9 cellular contexts compared by ENCODE assay signal in the genomic region with DNA sequence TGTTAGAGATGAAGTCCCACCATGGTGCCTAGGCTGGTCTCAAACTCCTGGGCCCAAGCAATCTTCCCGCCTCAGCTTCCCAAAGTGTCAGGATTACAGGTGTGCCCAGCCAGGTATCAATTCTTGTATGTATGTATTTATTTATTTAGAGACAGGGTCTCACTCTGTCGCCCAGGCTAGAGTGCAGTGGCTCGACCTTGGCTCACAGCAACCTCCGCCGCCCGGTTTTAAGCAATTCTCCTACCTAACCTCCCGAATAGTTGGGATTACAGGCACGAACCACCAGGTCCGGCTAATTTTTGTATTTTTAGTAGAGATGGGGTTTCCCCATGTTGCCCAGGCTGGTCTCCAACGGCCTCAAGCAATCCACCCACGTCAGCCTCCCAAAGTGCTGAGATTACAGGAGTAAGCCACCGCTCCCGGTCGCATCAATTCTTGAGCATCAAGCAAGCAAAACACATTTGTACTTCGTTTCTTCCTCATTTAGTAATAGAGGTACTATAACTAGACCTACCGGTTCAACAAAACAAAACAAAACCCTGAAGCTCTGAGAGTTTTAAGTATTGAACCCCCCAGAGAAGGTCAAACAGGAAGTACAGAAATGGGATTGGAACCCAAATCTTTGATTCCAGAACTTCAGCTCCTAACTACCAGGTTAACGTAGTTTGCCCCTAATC. TPM values are rescaled to one million over a fixed set of nuclear protein-coding genes. Genes with fewer than 3 reads are reported as not detected.
DNase-seq lines count a peak whose midpoint lies in the region; ATAC-seq and TF ChIP-seq lines count a peak whose summit lies in the region.
"Had no signal": no experiment of that assay in that cellular context is flagged by ENCODE, and none has a peak within 500 bp of the region (broad histone marks: within the 10 kb centered on the region; RNA-seq: fewer than 3 reads in every experiment).

No MANE protein-coding gene starts in this region.

- DNase-seq in EL: peak; percentile 41
- DNase-seq in foreskin keratinocyte: no peak
- no peak for DNase-seq in sciatic nerve (ENCODE audit: low spot score)
- DNase-seq in midbrain (lab: John Stamatoyannopoulos, UW): no peak
- no peak for DNase-seq in mucosa of gallbladder (ENCODE audit: low spot score)

- H3K4me3 ChIP-seq in WI38 (ENCODE audit: low read depth, low read length): peak overlapping the region; percentile 54

- H3K27ac ChIP-seq in foreskin keratinocyte: peak overlapping the region; percentile 10

- TF ChIP-seq CTCF in WI38 (IDR thresholded peaks at IDR 0.05; ENCODE audit: low read depth, low read length): no peak
- TF ChIP-seq CTCF in foreskin keratinocyte (conservative IDR thresholded peaks at IDR 0.05): no peak

- ATAC-seq in HG02885 (IDR thresholded peaks at IDR 0.05; ENCODE audit: poor library complexity, unreplicated experiment) (peak; percentile 3), foreskin keratinocyte (peak; percentile 41), sciatic nerve (peak; percentile 9), GM21825 (IDR thresholded peaks at IDR 0.05; ENCODE audit: unreplicated experiment) (no peak)

- no peaks in the 10 kb centered on the region for H3K4me1 ChIP-seq in foreskin keratinocyte

- intact Hi-C loops in sciatic nerve (cut with DNase I): no loop called here

- H3K27me3 ChIP-seq in foreskin keratinocyte: no peaks in the 10 kb centered on the region

RNA-seq across cellular contexts. Expression of a gene that starts 1.0 kb away (rescaled TPM):
- total RNA-seq in foreskin keratinocyte (8.5 and 8.8 TPM in 2 replicates), sciatic nerve (21.5 TPM), mucosa of gallbladder (23.4 TPM)
- polyA plus RNA-seq in foreskin keratinocyte: 4.2 and 5.5 TPM in 2 replicates

RNA-seq across cellular contexts. Expression of a gene that starts 20.1 kb away (rescaled TPM):
- total RNA-seq in foreskin keratinocyte: not detected in 2 replicates
- not detected in 2 replicates for polyA plus RNA-seq in foreskin keratinocyte
- total RNA-seq in sciatic nerve: not detected
- total RNA-seq in mucosa of gallbladder: not detected
- total RNA-seq: subcutaneous adipose tissue had no signal

RNA-seq across cellular contexts. Expression of a gene that starts 27.2 kb away (rescaled TPM):
- total RNA-seq in foreskin keratinocyte (47.9 and 80.8 TPM in 2 replicates), sciatic nerve (not detected), mucosa of gallbladder (194 TPM)
- 77.8 and 118 TPM in 2 replicates for polyA plus RNA-seq in foreskin keratinocyte
- total RNA-seq: subcutaneous adipose tissue had no signal

RNA-seq across cellular contexts. Expression of a gene that starts 33.7 kb away (rescaled TPM):
- 0.18 and 0.31 TPM in 2 replicates for total RNA-seq in foreskin keratinocyte
- 0.29 and 0.30 TPM in 2 replicates for polyA plus RNA-seq in foreskin keratinocyte
- total RNA-seq in sciatic nerve: 0.31 TPM
- total RNA-seq in mucosa of gallbladder: 2.5 TPM

RNA-seq across cellular contexts. Expression of a gene that starts 33.9 kb away (rescaled TPM):
- total RNA-seq in foreskin keratinocyte (9.2 and 10.9 TPM in 2 replicates), sciatic nerve (34.4 TPM), mucosa of gallbladder (27.1 TPM)
- 7.4 and 8.6 TPM in 2 replicates for polyA plus RNA-seq in foreskin keratinocyte

Comparison
In these comparisons a context has a peak if more than half of its experiments do, and no peak if none do; other contexts are left out.
1. RNA of a gene that starts 27.2 kb away (total RNA-seq): 194 TPM in mucosa of gallbladder (single experiment) and 47.9 to 80.8 TPM in foreskin keratinocyte; not detected in sciatic nerve (single experiment); every median in the first group is over 10 times any median in the second.